Comparison of ENCODE assay signal across 1 cellular context in genomic region chrX:57119416-57119815, GRCh38.
TF ChIP-seq lines count a peak whose summit lies in the region.

No MANE protein-coding gene starts in this region.

TF ChIP-seq in GM23338, 12 proteins besides CTCF, POLR2A, EP300 and RAD21 (continued from another document):
- TF ChIP-seq ZNF462 (CRISPR knock-in tag; IDR thresholded peaks at IDR 0.05) (no peak), JUNB (IDR thresholded peaks at IDR 0.05; ENCODE audit: unreplicated experiment) (no peak), ZNF331 (CRISPR knock-in tag; IDR thresholded peaks at IDR 0.05; ENCODE audit: low read depth) (no peak), POLR2AphosphoS5 (IDR thresholded peaks at IDR 0.05; ENCODE audit: low read depth) (no peak), CREB1 (CRISPR knock-in tag; IDR thresholded peaks at IDR 0.05; ENCODE audit: low read depth) (no peak), EZH2 (IDR thresholded peaks at IDR 0.05; ENCODE audit: low read depth, unreplicated experiment) (no peak), STAT1 (IDR thresholded peaks at IDR 0.05; ENCODE audit: unreplicated experiment) (no peak)
